In the genomic region with DNA sequence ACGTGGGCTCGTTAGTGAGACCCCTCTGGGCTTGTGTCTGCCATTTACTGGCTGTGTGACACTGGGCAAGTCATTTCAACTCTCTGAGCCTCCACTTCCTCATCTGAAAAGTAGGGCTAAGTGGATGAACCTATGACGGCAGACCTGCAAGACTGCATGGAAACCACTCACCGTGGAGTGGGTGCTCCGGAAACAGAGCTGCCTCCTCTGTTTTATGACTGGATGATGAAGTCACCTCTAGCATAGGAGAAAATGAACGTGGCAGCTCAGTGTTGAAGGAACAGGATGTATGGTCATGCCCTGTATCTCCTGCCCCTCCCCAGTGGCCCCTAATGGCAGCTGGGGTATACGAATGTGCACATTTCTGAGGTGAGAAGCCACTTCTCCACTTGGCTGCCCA, we compare ENCODE assay signal across 2 cellular contexts.
TF ChIP-seq lines count a peak whose summit lies in the region.

No MANE protein-coding gene starts in this region.

TF ChIP-seq in A549, 52 proteins besides CTCF, POLR2A, EP300 and RAD21:
- TF ChIP-seq NR3C1 (IDR thresholded peaks at IDR 0.05) (no peak), POLR2AphosphoS2 (conservative IDR thresholded peaks at IDR 0.05; ENCODE audit: low read length) (no peak), JUNB (IDR thresholded peaks at IDR 0.05) (no peak), NFE2L2 (conservative IDR thresholded peaks at IDR 0.05; ENCODE audit: low read length) (no peak), HOXA7 (CRISPR knock-in tag; IDR thresholded peaks at IDR 0.05) (no peak), TP53 (CRISPR knock-in tag; IDR thresholded peaks at IDR 0.05) (no peak), NPAS2 (CRISPR knock-in tag; IDR thresholded peaks at IDR 0.05; ENCODE audit: borderline replicate concordance) (no peak), EHF (CRISPR knock-in tag; IDR thresholded peaks at IDR 0.05) (no peak), CBX2 (IDR thresholded peaks at IDR 0.05; ENCODE audit: borderline replicate concordance, low read depth) (no peak), RFX5 (IDR thresholded peaks at IDR 0.05) (no peak), TFCP2L1 (CRISPR knock-in tag; IDR thresholded peaks at IDR 0.05) (no peak), ZNF302 (CRISPR knock-in tag; IDR thresholded peaks at IDR 0.05) (no peak)
- TF ChIP-seq, protein P1, sequence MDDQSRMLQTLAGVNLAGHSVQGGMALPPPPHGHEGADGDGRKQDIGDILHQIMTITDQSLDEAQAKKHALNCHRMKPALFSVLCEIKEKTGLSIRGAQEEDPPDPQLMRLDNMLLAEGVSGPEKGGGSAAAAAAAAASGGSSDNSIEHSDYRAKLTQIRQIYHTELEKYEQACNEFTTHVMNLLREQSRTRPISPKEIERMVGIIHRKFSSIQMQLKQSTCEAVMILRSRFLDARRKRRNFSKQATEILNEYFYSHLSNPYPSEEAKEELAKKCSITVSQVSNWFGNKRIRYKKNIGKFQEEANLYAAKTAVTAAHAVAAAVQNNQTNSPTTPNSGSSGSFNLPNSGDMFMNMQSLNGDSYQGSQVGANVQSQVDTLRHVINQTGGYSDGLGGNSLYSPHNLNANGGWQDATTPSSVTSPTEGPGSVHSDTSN (IDR thresholded peaks at IDR 0.05), result no peak
- TF ChIP-seq, protein P2, sequence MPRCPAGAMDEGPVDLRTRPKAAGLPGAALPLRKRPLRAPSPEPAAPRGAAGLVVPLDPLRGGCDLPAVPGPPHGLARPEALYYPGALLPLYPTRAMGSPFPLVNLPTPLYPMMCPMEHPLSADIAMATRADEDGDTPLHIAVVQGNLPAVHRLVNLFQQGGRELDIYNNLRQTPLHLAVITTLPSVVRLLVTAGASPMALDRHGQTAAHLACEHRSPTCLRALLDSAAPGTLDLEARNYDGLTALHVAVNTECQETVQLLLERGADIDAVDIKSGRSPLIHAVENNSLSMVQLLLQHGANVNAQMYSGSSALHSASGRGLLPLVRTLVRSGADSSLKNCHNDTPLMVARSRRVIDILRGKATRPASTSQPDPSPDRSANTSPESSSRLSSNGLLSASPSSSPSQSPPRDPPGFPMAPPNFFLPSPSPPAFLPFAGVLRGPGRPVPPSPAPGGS (IDR thresholded peaks at IDR 0.05), result no peak
- TF ChIP-seq, protein P3, sequence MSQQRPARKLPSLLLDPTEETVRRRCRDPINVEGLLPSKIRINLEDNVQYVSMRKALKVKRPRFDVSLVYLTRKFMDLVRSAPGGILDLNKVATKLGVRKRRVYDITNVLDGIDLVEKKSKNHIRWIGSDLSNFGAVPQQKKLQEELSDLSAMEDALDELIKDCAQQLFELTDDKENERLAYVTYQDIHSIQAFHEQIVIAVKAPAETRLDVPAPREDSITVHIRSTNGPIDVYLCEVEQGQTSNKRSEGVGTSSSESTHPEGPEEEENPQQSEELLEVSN (IDR thresholded peaks at IDR 0.05; ENCODE audit: borderline replicate concordance, low read depth), result no peak

TF ChIP-seq in endothelial cell of umbilical vein, 7 proteins besides CTCF, POLR2A, EP300 and RAD21:
- TF ChIP-seq GATA2 (IDR thresholded peaks at IDR 0.05; ENCODE audit: insufficient read depth, insufficient read length, low read depth, low read length) (no peak), JUN (IDR thresholded peaks at IDR 0.05; ENCODE audit: borderline replicate concordance, insufficient read depth, insufficient read length, low read depth) (no peak), MYC (IDR thresholded peaks at IDR 0.05; ENCODE audit: low read depth, low read length) (no peak), POLR2AphosphoS5 (IDR thresholded peaks at IDR 0.05; ENCODE audit: insufficient read depth, low read depth, low read length) (no peak), FOS (IDR thresholded peaks at IDR 0.05; ENCODE audit: borderline replicate concordance, insufficient read depth, low read length) (no peak), EZH2 (IDR thresholded peaks at IDR 0.05; ENCODE audit: borderline replicate concordance, low read depth, low read length, severe bottlenecking) (no peak)
- TF ChIP-seq, protein P4, sequence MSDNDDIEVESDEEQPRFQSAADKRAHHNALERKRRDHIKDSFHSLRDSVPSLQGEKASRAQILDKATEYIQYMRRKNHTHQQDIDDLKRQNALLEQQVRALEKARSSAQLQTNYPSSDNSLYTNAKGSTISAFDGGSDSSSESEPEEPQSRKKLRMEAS (IDR thresholded peaks at IDR 0.05; ENCODE audit: insufficient read depth, insufficient read length), result no peak
TF ChIP-seq in endothelial cell of umbilical vein: peak in this region for 0.
